In genomic region chr2:86038291-86039081, GRCh38 we compare ENCODE assay signal across 8 cellular contexts.
DNase-seq lines count a peak whose midpoint lies in the region; TF ChIP-seq lines count a peak whose summit lies in the region.

No MANE protein-coding gene starts in this region.

- DNase-seq in CD4-positive, alpha-beta memory T cell: peak; percentile 90 to 97 (median 92)
- peak; percentile 50 for DNase-seq in activated T-cell treated with anti-CD3 and anti-CD28 coated beads for 48 hours (ENCODE audit: low read depth)
- DNase-seq in glutamatergic neuron: no peak
- peak in 2 of 3 donors; percentile 45 to 53 for DNase-seq in stimulated activated CD4-positive, alpha-beta T cell treated with anti-CD3 and anti-CD28 coated beads, TNF-alpha, amount 100 ng/mL, for 1 hour (ENCODE audit: low read depth in 3 of 3, low spot score in 1 of 3)
- no peak for DNase-seq in NCI-H2107 treated with DMSO at 0.1 percent for 48 hours (lab: John Stamatoyannopoulos, UW; ENCODE audit: unreplicated experiment)
- DNase-seq in NCI-H187 treated with DMSO at 0.1 percent for 48 hours (lab: John Stamatoyannopoulos, UW): no peak
- no peak for DNase-seq in SW480 (ENCODE audit: low spot score)

- H3K36me3 Mint-ChIP-seq in CD4-positive, alpha-beta memory T cell: peaks cover 14 to 30% of the 10 kb centered on the region in 2 donors
- H3K36me3 Mint-ChIP-seq in glutamatergic neuron (ENCODE audit: unreplicated experiment): peaks cover 10% of the 10 kb centered on the region

- CTCF ChIA-PET in CD4-positive, alpha-beta memory T cell (lab: Charles Lee; ENCODE audit: partially characterized antibody): interaction anchor here (0.5 to 9.9 kb wide), 6 partner anchors 21 to 771 kb away, joined by 3 to 150 read pairs (median 58); partner anchors contain the start of gene ST3GAL5

- peaks cover 86% of the 10 kb centered on the region for H3K4me1 ChIP-seq in CD4-positive, alpha-beta memory T cell (ENCODE audit: insufficient read depth, low read length)

- H3K9me3 Mint-ChIP-seq in CD4-positive, alpha-beta memory T cell: peaks cover 0 to 3% (median 0%) of the 10 kb centered on the region in 8 donors
- peaks cover 6% of the 10 kb centered on the region for H3K9me3 Mint-ChIP-seq in glutamatergic neuron (ENCODE audit: unreplicated experiment)

- peaks cover 63 to 90% (median 78%) of the 10 kb centered on the region in 4 donors for H3K4me1 Mint-ChIP-seq in CD4-positive, alpha-beta memory T cell
- H3K4me1 Mint-ChIP-seq in glutamatergic neuron (ENCODE audit: low read depth, unreplicated experiment): peaks cover 29% of the 10 kb centered on the region

- H3K27me3 ChIP-seq in CD4-positive, alpha-beta memory T cell (ENCODE audit: insufficient read depth, low read length): no peaks in the 10 kb centered on the region

- TF ChIP-seq CTCF in glutamatergic neuron (IDR thresholded peaks at IDR 0.05; ENCODE audit: partially characterized antibody, unreplicated experiment): no peak

- H3K27ac ChIP-seq in CD4-positive, alpha-beta memory T cell (ENCODE audit: low read depth, low read length): peak overlapping the region; percentile 82
- H3K27ac ChIP-seq in KOPT-K1 (ENCODE audit: low read depth, low read length, poor library complexity, severe bottlenecking): peak overlapping the region; percentile 94

- no peaks in the 10 kb centered on the region for H3K9me3 ChIP-seq in CD4-positive, alpha-beta memory T cell (ENCODE audit: control insufficient read depth in 1 of 2, low read length in 2 of 2)
- H3K9me3 ChIP-seq in KOPT-K1 (ENCODE audit: insufficient read depth, low read length, poor library complexity, severe bottlenecking): no peaks in the 10 kb centered on the region

- H3K27ac Mint-ChIP-seq in CD4-positive, alpha-beta memory T cell: peak overlapping the region; percentile 96 to 100 (median 100)
- peak overlapping the region; percentile 17 for H3K27ac Mint-ChIP-seq in glutamatergic neuron (ENCODE audit: unreplicated experiment)

- POLR2A ChIA-PET in CD4-positive, alpha-beta memory T cell (lab: Charles Lee; ENCODE audit: partially characterized antibody): interaction anchor here (0.6 to 5.2 kb wide), 8 partner anchors 12 to 211 kb away, joined by 3 to 47 read pairs (median 4); partner anchors contain the start of gene ST3GAL5

- intact Hi-C loops in CD4-positive, alpha-beta memory T cell (cut with micrococcal nuclease): loop anchor here (1.0 to 10.0 kb wide), 4 partner anchors 41 to 185 kb away; partner anchors contain the start of genes IMMT, MRPL35 and PTCD3

- peak overlapping the region; percentile 75 to 87 (median 84) for H3K4me3 Mint-ChIP-seq in CD4-positive, alpha-beta memory T cell
- H3K4me3 Mint-ChIP-seq in glutamatergic neuron (ENCODE audit: unreplicated experiment): peak overlapping the region; percentile 64

- H3K4me3 ChIP-seq in CD4-positive, alpha-beta memory T cell (ENCODE audit: low read length in 2 of 2): peak overlapping the region in 1 of 2 donors; percentile 22

- H3K36me3 ChIP-seq in CD4-positive, alpha-beta memory T cell (ENCODE audit: insufficient read depth, low read length): peaks cover 6% of the 10 kb centered on the region
- peaks cover 62% of the 10 kb centered on the region for H3K36me3 ChIP-seq in KOPT-K1 (ENCODE audit: insufficient read depth, low read length)

- peaks cover 0 to 2% of the 10 kb centered on the region in 2 donors for H3K27me3 Mint-ChIP-seq in CD4-positive, alpha-beta memory T cell
- peaks cover 15% of the 10 kb centered on the region for H3K27me3 Mint-ChIP-seq in glutamatergic neuron (ENCODE audit: unreplicated experiment)

Comparison
In these comparisons a context has a peak if more than half of its experiments do, and no peak if none do; other contexts are left out.
1. DNase-seq: peak in CD4-positive, alpha-beta memory T cell (5 of 5), activated T-cell treated with anti-CD3 and anti-CD28 coated beads for 48 hours (single experiment) and stimulated activated CD4-positive, alpha-beta T cell treated with anti-CD3 and anti-CD28 coated beads, TNF-alpha, amount 100 ng/mL, for 1 hour (2 of 3); none in glutamatergic neuron (single experiment), NCI-H2107 treated with DMSO at 0.1 percent for 48 hours (single experiment), NCI-H187 treated with DMSO at 0.1 percent for 48 hours (single experiment) and SW480 (single experiment).